ENCODE assay signal across 16 cellular contexts in the genomic region with DNA sequence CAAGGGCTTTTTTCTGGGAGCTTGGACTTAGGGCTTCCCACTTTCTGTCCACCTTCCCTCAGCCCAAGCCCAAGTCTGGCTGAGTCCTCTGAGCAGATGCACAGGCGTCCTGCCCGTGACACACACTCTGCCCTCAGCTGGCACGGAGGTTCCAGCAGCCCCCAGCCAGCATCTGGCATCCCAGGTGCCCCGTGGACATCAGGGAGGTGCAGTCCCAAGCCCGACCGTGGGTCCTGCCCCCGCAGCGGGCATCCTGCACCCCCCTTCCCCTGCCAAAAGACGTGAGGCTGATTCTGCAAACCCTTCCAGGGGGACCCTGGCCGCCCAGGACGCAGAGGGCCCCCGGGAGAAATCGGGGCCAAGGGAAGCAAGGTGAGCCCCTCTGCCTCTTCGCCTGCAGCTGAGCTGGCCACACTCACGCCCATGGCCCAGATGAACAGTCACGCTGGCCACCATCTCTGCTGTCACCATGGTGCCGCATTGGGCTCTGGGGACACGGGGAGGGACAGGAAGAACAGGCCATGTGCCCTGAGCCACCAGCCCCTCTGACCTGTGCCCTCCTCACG. TPM values are rescaled to one million over a fixed set of nuclear protein-coding genes. Genes with fewer than 3 reads are reported as not detected.
DNase-seq lines count a peak whose midpoint lies in the region; ATAC-seq and TF ChIP-seq lines count a peak whose summit lies in the region.
"Had no signal": no experiment of that assay in that cellular context is flagged by ENCODE, and none has a peak within 500 bp of the region (broad histone marks: within the 10 kb centered on the region; RNA-seq: fewer than 3 reads in every experiment).

No MANE protein-coding gene starts in this region.

- H3K36me3 Mint-ChIP-seq in natural killer cell, result no peaks in the 10 kb centered on the region
- H3K36me3 Mint-ChIP-seq: naive B cell had no signal

- H3K27ac Mint-ChIP-seq in natural killer cell, result no peak overlapping the region
- H3K27ac Mint-ChIP-seq: activated naive CD4-positive, alpha-beta T cell treated with anti-CD3 and anti-CD28 coated beads for 36 hours; endodermal cell; naive B cell; T-helper 2 cell treated with Interferon-gamma antibody and Interleukin-4, amounts not matched to agents 5 μg/mL and 100 μg/mL, for 36 hours had no signal

- 86 to 89% methylated on average over 19 of the region's 19 CpGs for WGBS in aorta, 2 donors

- no peaks in the 10 kb centered on the region for H3K9me3 ChIP-seq in aorta (ENCODE audit: control insufficient read depth, low read length)

- no peak for TF ChIP-seq CTCF in dorsolateral prefrontal cortex (IDR thresholded peaks at IDR 0.05 in 54 of 56, conservative IDR thresholded peaks at IDR 0.05 in 2 of 56; ENCODE audit: low read depth in 1 of 56, partially characterized antibody in 56 of 56)
- no peak for TF ChIP-seq CTCF in natural killer cell (IDR thresholded peaks at IDR 0.05)

- H3K4me3 ChIP-seq in dorsolateral prefrontal cortex (no peak overlapping the region), aorta (ENCODE audit: low read length in 2 of 2) (no peak overlapping the region)

- peaks cover 0 to 5% (median 0%) of the 10 kb centered on the region in 45 donors for H3K27me3 ChIP-seq in dorsolateral prefrontal cortex
- no peaks in the 10 kb centered on the region for H3K27me3 ChIP-seq in aorta (ENCODE audit: control insufficient read depth in 1 of 2, insufficient read depth in 2 of 2, low read length in 1 of 2)

- no peak overlapping the region for H3K4me3 Mint-ChIP-seq in natural killer cell
- H3K4me3 Mint-ChIP-seq: activated naive CD4-positive, alpha-beta T cell treated with anti-CD3 and anti-CD28 coated beads for 36 hours; endodermal cell; naive B cell; T-helper 2 cell treated with Interferon-gamma antibody and Interleukin-4, amounts not matched to agents 5 μg/mL and 100 μg/mL, for 36 hours had no signal

- H3K9me3 Mint-ChIP-seq in natural killer cell, result no peaks in the 10 kb centered on the region

- DNase-seq in Right ventricle myocardium inferior (ENCODE audit: missing footprints) (peak; percentile 51), Right ventricle myocardium superior (no peak), dorsolateral prefrontal cortex (peak in 7 of 10 donors; percentile 1 to 33 (median 14)), natural killer cell (peak; percentile 14), aorta (peak; percentile 36 to 72), SIG-M5 treated with dmso at 0.1 percent for 504 hours (lab: John Stamatoyannopoulos, UW; ENCODE audit: unreplicated experiment) (no peak)
- DNase-seq in stimulated activated naive CD4-positive, alpha-beta T cell (lab: John Stamatoyannopoulos, UW), result no peak
- DNase-seq: activated CD4-positive, alpha-beta T cell treated with anti-CD3 and anti-CD28 coated beads, Interleukin-2, amount 50 U/mL, for 48 hours; activated naive CD4-positive, alpha-beta T cell treated with anti-CD3 and anti-CD28 coated beads for 36 hours; naive B cell; NCI-H2029 treated with DMSO at 0.1 percent for 48 hours; NCI-H774 had no signal

- intact Hi-C loops in Right ventricle myocardium inferior (cut with DNase I) (no loop called here), Right ventricle myocardium superior (cut with DNase I) (no loop called here), dorsolateral prefrontal cortex (cut with DNase I) (no loop called here), natural killer cell (cut with micrococcal nuclease) (no loop called here), aorta (cut with DNase I) (no loop called here)

- H3K4me1 ChIP-seq in aorta (ENCODE audit: control insufficient read depth in 1 of 2, insufficient read depth in 2 of 2, low read length in 2 of 2), result no peaks in the 10 kb centered on the region

- no peaks in the 10 kb centered on the region for H3K4me1 Mint-ChIP-seq in natural killer cell
- H3K4me1 Mint-ChIP-seq: endodermal cell had no signal

- H3K36me3 ChIP-seq in aorta (ENCODE audit: control insufficient read depth in 1 of 2, insufficient read depth in 2 of 2, low read length in 1 of 2), result peaks cover 18 to 47% of the 10 kb centered on the region in 2 donors

- H3K27ac ChIP-seq in dorsolateral prefrontal cortex, result no peak overlapping the region
- H3K27ac ChIP-seq in aorta (ENCODE audit: low read depth in 1 of 2, low read length in 2 of 2), result no peak overlapping the region

- ATAC-seq in Right ventricle myocardium inferior (no peak), Right ventricle myocardium superior (ENCODE audit: poor library complexity) (no peak), natural killer cell (no peak), aorta (ENCODE audit: low FRiP score) (no peak), GM21619 (IDR thresholded peaks at IDR 0.05; ENCODE audit: unreplicated experiment) (no peak)

- no peaks in the 10 kb centered on the region for H3K27me3 Mint-ChIP-seq in natural killer cell (ENCODE audit: low read depth in 2 of 2)

RNA-seq across cellular contexts. Expression of gene COL6A2, which starts 20.5 kb away (rescaled TPM):
- total RNA-seq in Right ventricle myocardium inferior (254 TPM), Right ventricle myocardium superior (191 TPM), dorsolateral prefrontal cortex (10 to 100 TPM in 83 of 120 experiments, 1 to 10 TPM in 37; 4.3 to 57.2 (median 12.6) TPM), natural killer cell (100 to 1,000 TPM in 1 of 3 donors, 10 to 100 TPM in 2; 93.9 to 110 (median 97.2) TPM), aorta (1,000 to 10,000 TPM; 1,386 to 1,431 TPM)
- 1,000 to 10,000 TPM in 1 of 2 donors, 100 to 1,000 TPM in 1; 335 to 3,611 TPM for polyA plus RNA-seq in aorta

RNA-seq across cellular contexts. Expression of gene FTCD, which starts 37.0 kb away (rescaled TPM):
- total RNA-seq in Right ventricle myocardium inferior (1.2 TPM), Right ventricle myocardium superior (1.9 TPM), dorsolateral prefrontal cortex (10 to 100 TPM in 104 of 120 experiments, 1 to 10 TPM in 16; 4.0 to 48.0 (median 20.5) TPM), natural killer cell (under 1 TPM in 1 of 3 donors, not detected in 2; 0.34 TPM), aorta (1 to 10 TPM; 1.1 to 2.6 TPM)
- polyA plus RNA-seq in aorta, result 1 to 10 TPM in 1 of 2 donors, under 1 TPM in 1; 0.50 to 8.7 TPM
- total RNA-seq: activated naive CD4-positive, alpha-beta T cell treated with anti-CD3 and anti-CD28 coated beads for 36 hours had no signal
- polyA plus RNA-seq: keratinocyte had no signal

Comparison
In these comparisons a context has a peak if more than half of its experiments do, and no peak if none do; other contexts are left out.
1. DNase-seq: peak in Right ventricle myocardium inferior (single experiment), dorsolateral prefrontal cortex (7 of 10), natural killer cell (single experiment) and aorta (2 of 2); none in Right ventricle myocardium superior (single experiment), stimulated activated naive CD4-positive, alpha-beta T cell (0 of 6) and SIG-M5 treated with dmso at 0.1 percent for 504 hours (single experiment).